ENCODE assay signal across 19 cellular contexts in genomic region chr6:44341095-44341890, GRCh38. TPM values are rescaled to one million over a fixed set of nuclear protein-coding genes. Genes with fewer than 3 reads are reported as not detected.
"Had no signal": no experiment of that assay in that cellular context is flagged by ENCODE, and none has a peak within 500 bp of the region (broad histone marks: within the 10 kb centered on the region; RNA-seq: fewer than 3 reads in every experiment).

No MANE protein-coding gene starts in this region.

- H3K4me3 Mint-ChIP-seq: activated CD8-positive, alpha-beta T cell treated with anti-CD3 and anti-CD28 coated beads for 36 hours; activated naive CD4-positive, alpha-beta T cell treated with anti-CD3 and anti-CD28 coated beads, Interleukin-2, amount 50 U/mL, for 24 hours; activated T-cell treated with anti-CD3 and anti-CD28 coated beads, Interleukin-2, amount 50 U/mL, for 72 hours; T-cell had no signal

- H3K4me1 Mint-ChIP-seq: activated naive CD4-positive, alpha-beta T cell treated with anti-CD3 and anti-CD28 coated beads, Interleukin-2, amount 50 U/mL, for 24 hours had no signal

- H3K9ac ChIP-seq: KMS-11 had no signal

- H3K9me3 ChIP-seq: breast epithelium, SJSA1 had no signal

- H3K27ac ChIP-seq: breast epithelium, KMS-11, SJSA1, VCaP had no signal

- DNase-seq: activated CD4-positive, alpha-beta T cell treated with anti-CD3 and anti-CD28 coated beads, Interleukin-2, amount 50 U/mL, for 1 hour; activated CD4-positive, CD25-positive, alpha-beta regulatory T cell; activated CD8-positive, alpha-beta memory T cell treated with anti-CD3 and anti-CD28 coated beads, Interleukin-2, amount 50 U/mL, for 4 hours; activated CD8-positive, alpha-beta T cell treated with anti-CD3 and anti-CD28 coated beads for 36 hours; activated T-cell treated with anti-CD3 and anti-CD28 coated beads, Interleukin-2, amount 50 U/mL, for 72 hours; aorta; NCI-H187; NCI-H510A treated with DMSO at 0.1 percent for 48 hours; PC-3; SHP77; T-cell; T-helper 2 cell; T1000 had no signal

- H3K9me3 Mint-ChIP-seq: activated CD8-positive, alpha-beta T cell treated with anti-CD3 and anti-CD28 coated beads for 36 hours; activated naive CD4-positive, alpha-beta T cell treated with anti-CD3 and anti-CD28 coated beads, Interleukin-2, amount 50 U/mL, for 24 hours; activated T-cell treated with anti-CD3 and anti-CD28 coated beads, Interleukin-2, amount 50 U/mL, for 72 hours; T-cell had no signal

- H3K36me3 Mint-ChIP-seq: activated naive CD4-positive, alpha-beta T cell treated with anti-CD3 and anti-CD28 coated beads, Interleukin-2, amount 50 U/mL, for 24 hours; T-cell had no signal

- H3K4me2 ChIP-seq: KMS-11 had no signal

- H3K36me3 ChIP-seq: breast epithelium, SJSA1 had no signal

- H3K27ac Mint-ChIP-seq: activated CD8-positive, alpha-beta T cell treated with anti-CD3 and anti-CD28 coated beads for 36 hours; activated naive CD4-positive, alpha-beta T cell treated with anti-CD3 and anti-CD28 coated beads, Interleukin-2, amount 50 U/mL, for 24 hours; activated T-cell treated with anti-CD3 and anti-CD28 coated beads, Interleukin-2, amount 50 U/mL, for 72 hours; T-cell had no signal

- H3K4me3 ChIP-seq: SJSA1 had no signal

- ATAC-seq: activated CD8-positive, alpha-beta T cell treated with anti-CD3 and anti-CD28 coated beads for 36 hours; activated T-cell treated with anti-CD3 and anti-CD28 coated beads, Interleukin-2, amount 50 U/mL, for 72 hours; PC-3; T-cell had no signal

- H3K4me1 ChIP-seq: breast epithelium, SJSA1 had no signal

RNA-seq across cellular contexts. Expression of gene SPATS1, which starts 1.2 kb away (rescaled TPM):
- total RNA-seq: activated CD8-positive, alpha-beta T cell treated with anti-CD3 and anti-CD28 coated beads for 36 hours; activated T-cell treated with anti-CD3 and anti-CD28 coated beads, Interleukin-2, amount 50 U/mL, for 72 hours; aorta; breast epithelium; MCF 10A; PC-3; SJSA1; T-cell had no signal
- polyA plus RNA-seq: aorta had no signal
